Comparison of ENCODE assay signal across 9 cellular contexts in the genomic region with DNA sequence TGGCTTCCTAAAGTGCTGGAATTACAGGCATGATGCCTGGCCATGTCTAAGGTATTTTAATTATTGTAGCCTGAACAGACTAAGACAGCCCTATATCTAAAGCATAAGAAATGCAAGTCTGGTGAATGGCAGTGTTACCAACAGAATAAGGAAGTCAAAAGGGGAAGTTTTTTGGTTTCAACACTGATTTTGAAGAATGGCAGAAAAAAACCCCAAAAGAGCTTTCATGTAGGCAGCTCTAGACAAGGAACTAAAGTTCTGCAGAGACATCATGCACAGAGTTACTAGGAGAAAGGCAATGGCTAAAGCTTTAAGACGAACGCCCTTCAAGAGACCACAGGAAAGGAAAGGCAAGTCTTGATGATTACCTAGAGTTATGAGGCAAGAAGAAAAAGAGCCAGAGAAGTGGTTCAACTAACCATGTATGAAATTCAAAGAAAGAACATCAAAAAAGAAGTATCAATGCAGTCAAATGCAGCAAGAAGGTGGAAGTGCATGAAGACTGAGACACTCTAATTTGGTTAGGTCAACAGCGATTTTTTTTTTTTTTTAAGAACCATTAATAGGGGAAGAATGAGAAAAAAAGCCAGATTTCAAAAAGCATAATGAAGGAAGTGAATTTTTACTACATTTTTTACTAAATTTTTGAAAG. TPM values are rescaled to one million over a fixed set of nuclear protein-coding genes. Genes with fewer than 3 reads are reported as not detected.
DNase-seq lines count a peak whose midpoint lies in the region; ATAC-seq, FAIRE-seq and TF ChIP-seq lines count a peak whose summit lies in the region.
"Had no signal": no experiment of that assay in that cellular context is flagged by ENCODE, and none has a peak within 500 bp of the region (broad histone marks: within the 10 kb centered on the region; RNA-seq: fewer than 3 reads in every experiment).

No MANE protein-coding gene starts in this region.

- peak; percentile 11 for DNase-seq in activated T-helper 1 cell treated with anti-CD3 and anti-CD28 coated beads, Interleukin-12 subunit alpha, Interleukin-12 subunit beta, Interleukin-2, Interleukin-4 antibody, amounts not matched to agents 30 ng/mL and 10 ng/mL and 1 ng/mL, durations not matched to agents 14 hours and 24 hours and 36 hours (ENCODE audit: low spot score)
- no peak for DNase-seq in upper lobe of left lung
- no peak for DNase-seq in frontal cortex (ENCODE audit: low spot score in 2 of 2)
- DNase-seq in PC-9: no peak
- DNase-seq in tibial artery: no peak

- H3K36me3 ChIP-seq in BLaER1 treated with 17β-estradiol and CSF1 and Interleukin-3, amounts not matched to agents 10 nM and 100 nM: no peaks in the 10 kb centered on the region
- H3K36me3 ChIP-seq in upper lobe of left lung (no peaks in the 10 kb centered on the region), PC-9 (ENCODE audit: low read depth) (no peaks in the 10 kb centered on the region), tibial artery (no peaks in the 10 kb centered on the region)

- no peaks in the 10 kb centered on the region for H4K20me1 ChIP-seq in BLaER1 treated with 17β-estradiol and CSF1 and Interleukin-3, amounts not matched to agents 10 nM and 100 nM
- H4K20me1 ChIP-seq in PC-9 (ENCODE audit: insufficient read depth): no peaks in the 10 kb centered on the region

- no peaks in the 10 kb centered on the region for H3K9me3 ChIP-seq in BLaER1 treated with 17β-estradiol and CSF1 and Interleukin-3, amounts not matched to agents 10 nM and 100 nM (replicated peaks in 1 of 11)
- H3K9me3 ChIP-seq in upper lobe of left lung (no peaks in the 10 kb centered on the region), PC-9 (ENCODE audit: insufficient read depth, low read depth) (no peaks in the 10 kb centered on the region), tibial artery (no peaks in the 10 kb centered on the region)

- TF ChIP-seq CTCF in upper lobe of left lung (IDR thresholded peaks at IDR 0.05) (no peak), PC-9 (conservative IDR thresholded peaks at IDR 0.05) (no peak), tibial artery (IDR thresholded peaks at IDR 0.05) (no peak)

- H3K9me2 ChIP-seq in PC-9 (ENCODE audit: insufficient read depth): no peaks in the 10 kb centered on the region

- no peak overlapping the region for H2AFZ ChIP-seq in PC-9

- H3K36me3 Mint-ChIP-seq in activated T-helper 1 cell treated with anti-CD3 and anti-CD28 coated beads, Interleukin-12 subunit alpha, Interleukin-12 subunit beta, Interleukin-2, Interleukin-4 antibody, amounts not matched to agents 30 ng/mL and 10 ng/mL and 1 ng/mL, durations not matched to agents 14 hours and 24 hours and 36 hours (ENCODE audit: low read depth): peaks cover 6% of the 10 kb centered on the region

- no peaks in the 10 kb centered on the region for H3K79me2 ChIP-seq in PC-9 (ENCODE audit: low read depth)

- intact Hi-C loops in activated T-helper 1 cell treated with anti-CD3 and anti-CD28 coated beads, Interleukin-12 subunit alpha, Interleukin-12 subunit beta, Interleukin-2, Interleukin-4 antibody, amounts not matched to agents 30 ng/mL and 10 ng/mL and 1 ng/mL, durations not matched to agents 14 hours and 24 hours and 36 hours (cut with micrococcal nuclease): loop anchor here (1.0 to 5.0 kb wide), 5 partner anchors 8 to 102 kb away; no protein-coding TSS in a partner anchor
- intact Hi-C loops in PC-9 (cut with micrococcal nuclease; ENCODE audit: unreplicated experiment) (no loop called here), tibial artery (cut with DNase I; ENCODE audit: low total_unique reads) (no loop called here)

- POLR2A ChIA-PET in PC-9 (lab: Charles Lee; ENCODE audit: unreplicated experiment): no interaction called here

- H3K9me3 Mint-ChIP-seq in activated T-helper 1 cell treated with anti-CD3 and anti-CD28 coated beads, Interleukin-12 subunit alpha, Interleukin-12 subunit beta, Interleukin-2, Interleukin-4 antibody, amounts not matched to agents 30 ng/mL and 10 ng/mL and 1 ng/mL, durations not matched to agents 14 hours and 24 hours and 36 hours: no peaks in the 10 kb centered on the region

- TF ChIP-seq EP300 in upper lobe of left lung (IDR thresholded peaks at IDR 0.05): no peak

- H3K4me1 ChIP-seq in BLaER1 treated with 17β-estradiol and CSF1 and Interleukin-3, amounts not matched to agents 10 nM and 100 nM: peaks cover 15 to 63% (median 23%) of the 10 kb centered on the region in 10 experiments
- peaks cover 0 to 12% (median 10%) of the 10 kb centered on the region in 4 donors for H3K4me1 ChIP-seq in upper lobe of left lung
- peaks cover 17% of the 10 kb centered on the region for H3K4me1 ChIP-seq in PC-9 (replicated peaks; ENCODE audit: insufficient read depth)
- H3K4me1 ChIP-seq in tibial artery: no peaks in the 10 kb centered on the region

- ATAC-seq in GM19351 (IDR thresholded peaks at IDR 0.05; ENCODE audit: unreplicated experiment): peak; percentile 94
- ATAC-seq in HG03196 (IDR thresholded peaks at IDR 0.05; ENCODE audit: unreplicated experiment): peak; percentile 89
- peak; percentile 67 to 78 for ATAC-seq in upper lobe of left lung (ENCODE audit: low FRiP score in 2 of 2)

- peak overlapping the region; percentile 42 for H3K4me3 Mint-ChIP-seq in activated T-helper 1 cell treated with anti-CD3 and anti-CD28 coated beads, Interleukin-12 subunit alpha, Interleukin-12 subunit beta, Interleukin-2, Interleukin-4 antibody, amounts not matched to agents 30 ng/mL and 10 ng/mL and 1 ng/mL, durations not matched to agents 14 hours and 24 hours and 36 hours

- peak overlapping the region; percentile 32 to 93 (median 74) for H3K4me2 ChIP-seq in BLaER1 treated with 17β-estradiol and CSF1 and Interleukin-3, amounts not matched to agents 10 nM and 100 nM
- H3K4me2 ChIP-seq in PC-9: no peak overlapping the region

- 63 to 78% methylated on average over 3 of the region's 3 CpGs for WGBS in upper lobe of left lung, 2 donors

- H3F3A ChIP-seq in PC-9 (ENCODE audit: insufficient read depth, low read depth): 0 out of 2 replicates have a peak, but pooled peaks cover 4% of the 10 kb centered on the region

- FAIRE-seq in frontal cortex (lab: Jason Lieb, UNC): no peak
- FAIRE-seq: G401.6 had no signal

- BruUV-seq in PC-9 (replicated peaks; lab: Mats Ljungman, UMichigan): no TSS peak

- peaks cover 46% of the 10 kb centered on the region for H3K4me1 Mint-ChIP-seq in activated T-helper 1 cell treated with anti-CD3 and anti-CD28 coated beads, Interleukin-12 subunit alpha, Interleukin-12 subunit beta, Interleukin-2, Interleukin-4 antibody, amounts not matched to agents 30 ng/mL and 10 ng/mL and 1 ng/mL, durations not matched to agents 14 hours and 24 hours and 36 hours (ENCODE audit: low read depth)

- H3K27ac ChIP-seq in BLaER1 treated with 17β-estradiol and CSF1 and Interleukin-3, amounts not matched to agents 10 nM and 100 nM: peak overlapping the region; percentile 21 to 84 (median 71); a peak in 19 of 22 replicates
- H3K27ac ChIP-seq in upper lobe of left lung (peak overlapping the region; percentile 44 to 56 (median 52)), PC-9 (no peak overlapping the region), tibial artery (no peak overlapping the region)

- H3K4me3 ChIP-seq in BLaER1 treated with 17β-estradiol and CSF1 and Interleukin-3, amounts not matched to agents 10 nM and 100 nM: no peak overlapping the region; a peak in 1 of 20 replicates
- H3K4me3 ChIP-seq in upper lobe of left lung (no peak overlapping the region), PC-9 (no peak overlapping the region), tibial artery (no peak overlapping the region)

- H3K27me3 ChIP-seq in BLaER1 treated with 17β-estradiol and CSF1 and Interleukin-3, amounts not matched to agents 10 nM and 100 nM: no peaks in the 10 kb centered on the region
- H3K27me3 ChIP-seq in upper lobe of left lung (no peaks in the 10 kb centered on the region), PC-9 (ENCODE audit: insufficient read depth, low read depth) (no peaks in the 10 kb centered on the region), tibial artery (no peaks in the 10 kb centered on the region)

- CTCF ChIA-PET in PC-9 (lab: Charles Lee): no interaction called here

- peak overlapping the region; percentile 70 for H3K27ac Mint-ChIP-seq in activated T-helper 1 cell treated with anti-CD3 and anti-CD28 coated beads, Interleukin-12 subunit alpha, Interleukin-12 subunit beta, Interleukin-2, Interleukin-4 antibody, amounts not matched to agents 30 ng/mL and 10 ng/mL and 1 ng/mL, durations not matched to agents 14 hours and 24 hours and 36 hours

- no peaks in the 10 kb centered on the region for H3K27me3 Mint-ChIP-seq in activated T-helper 1 cell treated with anti-CD3 and anti-CD28 coated beads, Interleukin-12 subunit alpha, Interleukin-12 subunit beta, Interleukin-2, Interleukin-4 antibody, amounts not matched to agents 30 ng/mL and 10 ng/mL and 1 ng/mL, durations not matched to agents 14 hours and 24 hours and 36 hours (ENCODE audit: insufficient read depth)

- TF ChIP-seq POLR2A in upper lobe of left lung (IDR thresholded peaks at IDR 0.05): no peak

- peak overlapping the region in 7 of 11 experiments; percentile 15 to 68 (median 51); a peak in 12 of 22 replicates for H3K9ac ChIP-seq in BLaER1 treated with 17β-estradiol and CSF1 and Interleukin-3, amounts not matched to agents 10 nM and 100 nM

RNA-seq across cellular contexts. Expression of gene RPS6KA5, which starts 50.8 kb away (rescaled TPM):
- 16.6 and 16.7 TPM in 2 replicates for total RNA-seq in activated T-helper 1 cell treated with anti-CD3 and anti-CD28 coated beads, Interleukin-12 subunit alpha, Interleukin-12 subunit beta, Interleukin-2, Interleukin-4 antibody, amounts not matched to agents 30 ng/mL and 10 ng/mL and 1 ng/mL, durations not matched to agents 14 hours and 24 hours and 36 hours
- 10 to 100 TPM in 3 of 6 donors, 1 to 10 TPM in 3; 4.3 to 17.8 (median 10.2) TPM for total RNA-seq in upper lobe of left lung
- 8.2 TPM for total RNA-seq in frontal cortex
- 3.0 and 3.5 TPM in 2 replicates for total RNA-seq in PC-9 (2021)

Comparison
In these comparisons a context has a peak if more than half of its experiments do, and no peak if none do; other contexts are left out.
1. H3K27ac ChIP-seq: peak in BLaER1 treated with 17β-estradiol and CSF1 and Interleukin-3, amounts not matched to agents 10 nM and 100 nM (11 of 11) and upper lobe of left lung (4 of 4); none in PC-9 (single experiment) and tibial artery (0 of 2).
2. Peak in every context shown above with its lines, with median percentiles within 50 percentile points of each other: ATAC-seq.